In the genomic region with DNA sequence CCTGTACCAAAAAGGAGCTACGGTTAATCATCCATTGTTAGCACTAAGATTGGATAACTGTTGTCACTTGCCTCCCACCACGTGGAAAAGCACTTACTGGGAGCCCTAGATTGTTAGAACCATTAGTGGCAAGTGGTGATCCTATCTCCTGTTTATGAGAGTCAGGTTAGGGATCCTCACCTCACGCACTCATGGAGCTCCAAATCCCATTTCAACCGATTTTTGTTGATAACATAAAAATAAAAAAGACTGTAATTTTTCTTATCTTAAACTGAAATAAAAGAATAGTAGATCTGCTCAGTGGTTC, we compare ENCODE assay signal across 1 cellular context.
TF ChIP-seq lines count a peak whose summit lies in the region.

No MANE protein-coding gene starts in this region.

TF ChIP-seq in K562, 482 proteins besides CTCF, POLR2A, EP300 and RAD21 (continued from another document):
- no peak for TF ChIP-seq MTA1 (IDR thresholded peaks at IDR 0.05; ENCODE audit: borderline replicate concordance)
- no peak for TF ChIP-seq FOXK1 (CRISPR knock-in tag; IDR thresholded peaks at IDR 0.05; ENCODE audit: borderline replicate concordance)
- no peak for TF ChIP-seq ZNF584 (CRISPR knock-in tag; IDR thresholded peaks at IDR 0.05; ENCODE audit: low read depth)
- TF ChIP-seq EHMT2 (IDR thresholded peaks at IDR 0.05) = no peak
- TF ChIP-seq, protein P1, sequence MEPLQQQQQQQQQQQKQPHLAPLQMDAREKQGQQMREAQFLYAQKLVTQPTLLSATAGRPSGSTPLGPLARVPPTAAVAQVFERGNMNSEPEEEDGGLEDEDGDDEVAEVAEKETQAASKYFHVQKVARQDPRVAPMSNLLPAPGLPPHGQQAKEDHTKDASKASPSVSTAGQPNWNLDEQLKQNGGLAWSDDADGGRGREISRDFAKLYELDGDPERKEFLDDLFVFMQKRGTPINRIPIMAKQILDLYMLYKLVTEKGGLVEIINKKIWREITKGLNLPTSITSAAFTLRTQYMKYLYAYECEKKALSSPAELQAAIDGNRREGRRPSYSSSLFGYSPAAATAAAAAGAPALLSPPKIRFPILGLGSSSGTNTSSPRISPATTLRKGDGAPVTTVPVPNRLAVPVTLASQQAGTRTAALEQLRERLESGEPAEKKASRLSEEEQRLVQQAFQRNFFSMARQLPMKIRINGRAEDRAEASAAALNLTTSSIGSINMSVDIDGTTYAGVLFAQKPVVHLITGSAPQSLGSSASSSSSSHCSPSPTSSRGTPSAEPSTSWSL (CRISPR knock-in tag; IDR thresholded peaks at IDR 0.05; ENCODE audit: borderline replicate concordance) = no peak
TF ChIP-seq in K562: peak in this region for 13.
